Comparison of ENCODE assay signal across 8 cellular contexts in genomic region chr16:3106205-3106928, GRCh38. TPM values are rescaled to one million over a fixed set of nuclear protein-coding genes. Genes with fewer than 3 reads are reported as not detected.
DNase-seq lines count a peak whose midpoint lies in the region; ATAC-seq, FAIRE-seq and TF ChIP-seq lines count a peak whose summit lies in the region.

No MANE protein-coding gene starts in this region.

- H3K4me1 Mint-ChIP-seq in WTC11 = peaks cover 37% of the 10 kb centered on the region

- H3K4me3 ChIP-seq in ACC112 (ENCODE audit: low read depth, low read length) (peak overlapping the region; percentile 81), bronchial epithelial cell (ENCODE audit: low read depth, low read length) (peak overlapping the region; percentile 83)

- H3K4me3 Mint-ChIP-seq in WTC11 = peak overlapping the region; percentile 68

- H2AFZ ChIP-seq in ACC112 (ENCODE audit: low read length, unreplicated experiment) = peak overlapping the region; percentile 84

- no peak overlapping the region for H3K27ac ChIP-seq in ACC112 (ENCODE audit: low read depth, low read length)

- no peak for TF ChIP-seq CTCF in WTC11 (IDR thresholded peaks at IDR 0.05)
- no peak for TF ChIP-seq CTCF in bronchial epithelial cell (IDR thresholded peaks at IDR 0.05; ENCODE audit: insufficient read depth, low read length, severe bottlenecking)

- no peak for FAIRE-seq in bronchial epithelial cell (lab: Jason Lieb, UNC)

- POLR2A ChIA-PET in WTC11 (lab: Charles Lee) = interaction anchor here (0.6 to 1.3 kb wide), 3 partner anchors 9 to 96 kb away, joined by 3 to 7 read pairs (median 3); no protein-coding TSS in a partner anchor

- H3K9me3 Mint-ChIP-seq in WTC11 = no peaks in the 10 kb centered on the region

- peak overlapping the region; percentile 89 for H3K27ac Mint-ChIP-seq in WTC11

- H3K4me1 ChIP-seq in ACC112 (ENCODE audit: control insufficient read depth, insufficient read depth, low read length, unreplicated experiment) = peaks cover 3% of the 10 kb centered on the region

- H3K27me3 ChIP-seq in ACC112 (ENCODE audit: insufficient read depth, low read length) = no peaks in the 10 kb centered on the region
- no peaks in the 10 kb centered on the region for H3K27me3 ChIP-seq in bronchial epithelial cell (ENCODE audit: control insufficient read depth, insufficient read depth, low read length)

- CTCF ChIA-PET in WTC11 (lab: Charles Lee) = interaction anchor here (0.5 to 2.5 kb wide), 13 partner anchors 9 to 1919 kb away, joined by 3 to 25 read pairs (median 4); no protein-coding TSS in a partner anchor

- no peaks in the 10 kb centered on the region for H3K36me3 Mint-ChIP-seq in WTC11

- no peaks in the 10 kb centered on the region; the same call in 1 of the 2 replicates for H3K27me3 Mint-ChIP-seq in WTC11 (ENCODE audit: low read depth)

- DNase-seq in NCI-H2196 treated with DMSO at 0.1 percent for 48 hours (lab: John Stamatoyannopoulos, UW; ENCODE audit: unreplicated experiment) (peak; percentile 98), WTC11 (ENCODE audit: low spot score) (peak; percentile 95), bronchial epithelial cell (ENCODE audit: low read depth) (peak; percentile 55), inferior parietal cortex (ENCODE audit: extremely low spot score) (peak; percentile 76), smooth muscle cell of the brain vasculature (ENCODE audit: low read depth, low spot score) (peak; percentile 66)

- H3K79me2 ChIP-seq in ACC112 (ENCODE audit: control insufficient read depth, insufficient read depth, low read length, unreplicated experiment) = no peaks in the 10 kb centered on the region

- ATAC-seq in GM18870 (IDR thresholded peaks at IDR 0.05; ENCODE audit: unreplicated experiment) (peak; percentile 53), HG03103 (IDR thresholded peaks at IDR 0.05; ENCODE audit: low read depth, unreplicated experiment) (peak; percentile 77), WTC11 (peak; percentile 76)

- H3K36me3 ChIP-seq in ACC112 (ENCODE audit: insufficient read depth, low read length) (no peaks in the 10 kb centered on the region), bronchial epithelial cell (ENCODE audit: control insufficient read depth, insufficient read depth, low read length) (no peaks in the 10 kb centered on the region)

TF ChIP-seq in WTC11, 78 proteins besides CTCF, POLR2A, EP300 and RAD21 (continues in another document):
- TF ChIP-seq NR1H2 (CRISPR knock-in tag; IDR thresholded peaks at IDR 0.05) = no peak
- TF ChIP-seq HMGXB4 (CRISPR knock-in tag; IDR thresholded peaks at IDR 0.05) = peak; percentile 60; the same call in 1 of the 2 replicates
- no peak for TF ChIP-seq ZNF532 (CRISPR knock-in tag; IDR thresholded peaks at IDR 0.05; ENCODE audit: borderline replicate concordance)
- no peak for TF ChIP-seq NFATC4 (CRISPR knock-in tag; IDR thresholded peaks at IDR 0.05)
- TF ChIP-seq ESRRA (CRISPR knock-in tag; IDR thresholded peaks at IDR 0.05; ENCODE audit: borderline replicate concordance) = no peak
- TF ChIP-seq ZNF263 (CRISPR knock-in tag; IDR thresholded peaks at IDR 0.05; ENCODE audit: low read depth) = no peak
- no peak for TF ChIP-seq NR2C2 (CRISPR knock-in tag; IDR thresholded peaks at IDR 0.05)
- no peak for TF ChIP-seq USF2 (CRISPR knock-in tag; IDR thresholded peaks at IDR 0.05)
- no peak for TF ChIP-seq ZSCAN18 (CRISPR knock-in tag; IDR thresholded peaks at IDR 0.05)
- no peak for TF ChIP-seq EMX1 (CRISPR knock-in tag; IDR thresholded peaks at IDR 0.05)
- TF ChIP-seq TP53 (CRISPR knock-in tag; IDR thresholded peaks at IDR 0.05) = no peak
- no peak for TF ChIP-seq TEAD4 (CRISPR knock-in tag; IDR thresholded peaks at IDR 0.05)

RNA-seq across cellular contexts. Expression of gene ZNF205, which starts 6.0 kb away (rescaled TPM):
- total RNA-seq in WTC11 (2021) (17.7 to 22.7 TPM (median 21.3 TPM) in 3 replicates), bronchial epithelial cell (17.5 and 22.4 TPM in 2 replicates)

RNA-seq across cellular contexts. Expression of gene ZSCAN10, which starts 7.3 kb away (rescaled TPM):
- total RNA-seq in WTC11 (2021) = 263 to 286 TPM (median 271 TPM) in 3 replicates
- not detected in 2 replicates for total RNA-seq in bronchial epithelial cell

RNA-seq across cellular contexts. Expression of gene ZNF213, which starts 28.5 kb away (rescaled TPM):
- 8.9 to 11.6 TPM (median 10.3 TPM) in 3 replicates for total RNA-seq in WTC11 (2021)
- 7.6 and 10.6 TPM in 2 replicates for total RNA-seq in bronchial epithelial cell

RNA-seq across cellular contexts. Expression of gene IL32, which starts 40.9 kb away (rescaled TPM):
- total RNA-seq in WTC11 (2021) (3.5 to 4.7 TPM (median 3.6 TPM) in 3 replicates), bronchial epithelial cell (0.53 and 2.8 TPM in 2 replicates)

Comparison
In these comparisons a context has a peak if more than half of its experiments do, and no peak if none do; other contexts are left out.
1. RNA of gene ZSCAN10, which starts 7.3 kb away (total RNA-seq): 263 to 286 TPM in WTC11; not detected in bronchial epithelial cell; every median in the first group is over 100 times any median in the second.
2. Peak in every context shown above with its lines, with median percentiles within 50 percentile points of each other: ATAC-seq and DNase-seq.